In genomic region chr7:99409192-99409572, GRCh38 we compare ENCODE assay signal across 1 cellular context.
TF ChIP-seq lines count a peak whose summit lies in the region.

No MANE protein-coding gene starts in this region.

TF ChIP-seq in K562, 482 proteins besides CTCF, POLR2A, EP300 and RAD21 (continued from another document and continues in another):
- TF ChIP-seq E2F8 (IDR thresholded peaks at IDR 0.05; ENCODE audit: low read depth, partially characterized antibody) (no peak), HNRNPLL (IDR thresholded peaks at IDR 0.05; ENCODE audit: low read depth, low read length, poor library complexity, severe bottlenecking) (no peak), FOXM1 (IDR thresholded peaks at IDR 0.05; ENCODE audit: low read depth) (no peak), FOXM1 (CRISPR knock-in tag; IDR thresholded peaks at IDR 0.05; ENCODE audit: low read depth) (no peak), ATF7 (IDR thresholded peaks at IDR 0.05) (no peak), MAFF (IDR thresholded peaks at IDR 0.05; ENCODE audit: low read length) (no peak), ZNF695 (CRISPR knock-in tag; IDR thresholded peaks at IDR 0.05) (no peak), BHLHE40 (IDR thresholded peaks at IDR 0.05; ENCODE audit: low read length) (no peak), CREM (IDR thresholded peaks at IDR 0.05; ENCODE audit: low read depth) (no peak; the same call in 1 of the 2 replicates), ZKSCAN1 (IDR thresholded peaks at IDR 0.05; ENCODE audit: low read depth, low read length) (no peak), TEAD1 (CRISPR knock-in tag; IDR thresholded peaks at IDR 0.05) (no peak), ZC3H4 (CRISPR knock-in tag; IDR thresholded peaks at IDR 0.05; ENCODE audit: borderline replicate concordance) (no peak), SMARCC2 (IDR thresholded peaks at IDR 0.05; ENCODE audit: low read depth) (no peak), POLR3G (IDR thresholded peaks at IDR 0.05; ENCODE audit: extremely low read depth, insufficient read length, insufficient replicate concordance) (no peak), KLF6 (CRISPR knock-in tag; IDR thresholded peaks at IDR 0.05; ENCODE audit: borderline replicate concordance) (no peak), ZNF133 (CRISPR knock-in tag; IDR thresholded peaks at IDR 0.05) (no peak), ATF1 (CRISPR knock-in tag; IDR thresholded peaks at IDR 0.05) (no peak), ATF1 (tag; IDR thresholded peaks at IDR 0.05) (no peak), ETV1 (tag; conservative IDR thresholded peaks at IDR 0.05; ENCODE audit: low read depth) (no peak), ZNF75A (CRISPR knock-in tag; IDR thresholded peaks at IDR 0.05) (no peak), RBFOX2 (IDR thresholded peaks at IDR 0.05; ENCODE audit: low read depth, low read length) (no peak), RBM25 (IDR thresholded peaks at IDR 0.05; ENCODE audit: low read depth, low read length, severe bottlenecking) (no peak), HDGF (IDR thresholded peaks at IDR 0.05) (peak; percentile 87; the same call in 1 of the 2 replicates), SNRNP70 (optimal IDR thresholded peaks at IDR 0.05; ENCODE audit: low read depth, low read length) (no peak), ZNF197 (CRISPR knock-in tag; IDR thresholded peaks at IDR 0.05; ENCODE audit: low read depth) (no peak), SREBF1 (IDR thresholded peaks at IDR 0.05; ENCODE audit: borderline replicate concordance, low read depth, low read length) (no peak), DLX4 (CRISPR knock-in tag; IDR thresholded peaks at IDR 0.05) (no peak), CCAR2 (IDR thresholded peaks at IDR 0.05; ENCODE audit: low read depth, low read length) (no peak), MLLT1 (IDR thresholded peaks at IDR 0.05) (peak; percentile 82 to 87; a peak in 3 of 4 replicates), ID3 (CRISPR knock-in tag; IDR thresholded peaks at IDR 0.05) (no peak), ID3 (tag; IDR thresholded peaks at IDR 0.05) (no peak), ZNF347 (CRISPR knock-in tag; IDR thresholded peaks at IDR 0.05; ENCODE audit: low read depth) (no peak), PML (IDR thresholded peaks at IDR 0.05; ENCODE audit: low read length) (peak; percentile 11; the same call in 1 of the 2 replicates)
- TF ChIP-seq, protein P1, sequence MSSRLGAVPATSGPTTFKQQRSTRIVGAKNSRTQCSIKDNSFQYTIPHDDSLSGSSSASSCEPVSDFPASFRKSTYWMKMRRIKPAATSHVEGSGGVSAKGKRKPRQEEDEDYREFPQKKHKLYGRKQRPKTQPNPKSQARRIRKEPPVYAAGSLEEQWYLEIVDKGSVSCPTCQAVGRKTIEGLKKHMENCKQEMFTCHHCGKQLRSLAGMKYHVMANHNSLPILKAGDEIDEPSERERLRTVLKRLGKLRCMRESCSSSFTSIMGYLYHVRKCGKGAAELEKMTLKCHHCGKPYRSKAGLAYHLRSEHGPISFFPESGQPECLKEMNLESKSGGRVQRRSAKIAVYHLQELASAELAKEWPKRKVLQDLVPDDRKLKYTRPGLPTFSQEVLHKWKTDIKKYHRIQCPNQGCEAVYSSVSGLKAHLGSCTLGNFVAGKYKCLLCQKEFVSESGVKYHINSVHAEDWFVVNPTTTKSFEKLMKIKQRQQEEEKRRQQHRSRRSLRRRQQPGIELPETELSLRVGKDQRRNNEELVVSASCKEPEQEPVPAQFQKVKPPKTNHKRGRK (tag; IDR thresholded peaks at IDR 0.05): peak; percentile 37
- TF ChIP-seq, protein P2, sequence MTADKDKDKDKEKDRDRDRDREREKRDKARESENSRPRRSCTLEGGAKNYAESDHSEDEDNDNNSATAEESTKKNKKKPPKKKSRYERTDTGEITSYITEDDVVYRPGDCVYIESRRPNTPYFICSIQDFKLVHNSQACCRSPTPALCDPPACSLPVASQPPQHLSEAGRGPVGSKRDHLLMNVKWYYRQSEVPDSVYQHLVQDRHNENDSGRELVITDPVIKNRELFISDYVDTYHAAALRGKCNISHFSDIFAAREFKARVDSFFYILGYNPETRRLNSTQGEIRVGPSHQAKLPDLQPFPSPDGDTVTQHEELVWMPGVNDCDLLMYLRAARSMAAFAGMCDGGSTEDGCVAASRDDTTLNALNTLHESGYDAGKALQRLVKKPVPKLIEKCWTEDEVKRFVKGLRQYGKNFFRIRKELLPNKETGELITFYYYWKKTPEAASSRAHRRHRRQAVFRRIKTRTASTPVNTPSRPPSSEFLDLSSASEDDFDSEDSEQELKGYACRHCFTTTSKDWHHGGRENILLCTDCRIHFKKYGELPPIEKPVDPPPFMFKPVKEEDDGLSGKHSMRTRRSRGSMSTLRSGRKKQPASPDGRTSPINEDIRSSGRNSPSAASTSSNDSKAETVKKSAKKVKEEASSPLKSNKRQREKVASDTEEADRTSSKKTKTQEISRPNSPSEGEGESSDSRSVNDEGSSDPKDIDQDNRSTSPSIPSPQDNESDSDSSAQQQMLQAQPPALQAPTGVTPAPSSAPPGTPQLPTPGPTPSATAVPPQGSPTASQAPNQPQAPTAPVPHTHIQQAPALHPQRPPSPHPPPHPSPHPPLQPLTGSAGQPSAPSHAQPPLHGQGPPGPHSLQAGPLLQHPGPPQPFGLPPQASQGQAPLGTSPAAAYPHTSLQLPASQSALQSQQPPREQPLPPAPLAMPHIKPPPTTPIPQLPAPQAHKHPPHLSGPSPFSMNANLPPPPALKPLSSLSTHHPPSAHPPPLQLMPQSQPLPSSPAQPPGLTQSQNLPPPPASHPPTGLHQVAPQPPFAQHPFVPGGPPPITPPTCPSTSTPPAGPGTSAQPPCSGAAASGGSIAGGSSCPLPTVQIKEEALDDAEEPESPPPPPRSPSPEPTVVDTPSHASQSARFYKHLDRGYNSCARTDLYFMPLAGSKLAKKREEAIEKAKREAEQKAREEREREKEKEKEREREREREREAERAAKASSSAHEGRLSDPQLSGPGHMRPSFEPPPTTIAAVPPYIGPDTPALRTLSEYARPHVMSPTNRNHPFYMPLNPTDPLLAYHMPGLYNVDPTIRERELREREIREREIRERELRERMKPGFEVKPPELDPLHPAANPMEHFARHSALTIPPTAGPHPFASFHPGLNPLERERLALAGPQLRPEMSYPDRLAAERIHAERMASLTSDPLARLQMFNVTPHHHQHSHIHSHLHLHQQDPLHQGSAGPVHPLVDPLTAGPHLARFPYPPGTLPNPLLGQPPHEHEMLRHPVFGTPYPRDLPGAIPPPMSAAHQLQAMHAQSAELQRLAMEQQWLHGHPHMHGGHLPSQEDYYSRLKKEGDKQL (CRISPR knock-in tag; IDR thresholded peaks at IDR 0.05; ENCODE audit: borderline replicate concordance): no peak
- TF ChIP-seq, protein P3, sequence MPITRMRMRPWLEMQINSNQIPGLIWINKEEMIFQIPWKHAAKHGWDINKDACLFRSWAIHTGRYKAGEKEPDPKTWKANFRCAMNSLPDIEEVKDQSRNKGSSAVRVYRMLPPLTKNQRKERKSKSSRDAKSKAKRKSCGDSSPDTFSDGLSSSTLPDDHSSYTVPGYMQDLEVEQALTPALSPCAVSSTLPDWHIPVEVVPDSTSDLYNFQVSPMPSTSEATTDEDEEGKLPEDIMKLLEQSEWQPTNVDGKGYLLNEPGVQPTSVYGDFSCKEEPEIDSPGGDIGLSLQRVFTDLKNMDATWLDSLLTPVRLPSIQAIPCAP (CRISPR knock-in tag; IDR thresholded peaks at IDR 0.05; ENCODE audit: borderline replicate concordance): no peak
- TF ChIP-seq, protein P4, sequence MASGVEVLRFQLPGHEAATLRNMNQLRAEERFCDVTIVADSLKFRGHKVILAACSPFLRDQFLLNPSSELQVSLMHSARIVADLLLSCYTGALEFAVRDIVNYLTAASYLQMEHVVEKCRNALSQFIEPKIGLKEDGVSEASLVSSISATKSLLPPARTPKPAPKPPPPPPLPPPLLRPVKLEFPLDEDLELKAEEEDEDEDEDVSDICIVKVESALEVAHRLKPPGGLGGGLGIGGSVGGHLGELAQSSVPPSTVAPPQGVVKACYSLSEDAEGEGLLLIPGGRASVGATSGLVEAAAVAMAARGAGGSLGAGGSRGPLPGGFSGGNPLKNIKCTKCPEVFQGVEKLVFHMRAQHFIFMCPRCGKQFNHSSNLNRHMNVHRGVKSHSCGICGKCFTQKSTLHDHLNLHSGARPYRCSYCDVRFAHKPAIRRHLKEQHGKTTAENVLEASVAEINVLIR (CRISPR knock-in tag; IDR thresholded peaks at IDR 0.05): no peak
- TF ChIP-seq, protein P5, sequence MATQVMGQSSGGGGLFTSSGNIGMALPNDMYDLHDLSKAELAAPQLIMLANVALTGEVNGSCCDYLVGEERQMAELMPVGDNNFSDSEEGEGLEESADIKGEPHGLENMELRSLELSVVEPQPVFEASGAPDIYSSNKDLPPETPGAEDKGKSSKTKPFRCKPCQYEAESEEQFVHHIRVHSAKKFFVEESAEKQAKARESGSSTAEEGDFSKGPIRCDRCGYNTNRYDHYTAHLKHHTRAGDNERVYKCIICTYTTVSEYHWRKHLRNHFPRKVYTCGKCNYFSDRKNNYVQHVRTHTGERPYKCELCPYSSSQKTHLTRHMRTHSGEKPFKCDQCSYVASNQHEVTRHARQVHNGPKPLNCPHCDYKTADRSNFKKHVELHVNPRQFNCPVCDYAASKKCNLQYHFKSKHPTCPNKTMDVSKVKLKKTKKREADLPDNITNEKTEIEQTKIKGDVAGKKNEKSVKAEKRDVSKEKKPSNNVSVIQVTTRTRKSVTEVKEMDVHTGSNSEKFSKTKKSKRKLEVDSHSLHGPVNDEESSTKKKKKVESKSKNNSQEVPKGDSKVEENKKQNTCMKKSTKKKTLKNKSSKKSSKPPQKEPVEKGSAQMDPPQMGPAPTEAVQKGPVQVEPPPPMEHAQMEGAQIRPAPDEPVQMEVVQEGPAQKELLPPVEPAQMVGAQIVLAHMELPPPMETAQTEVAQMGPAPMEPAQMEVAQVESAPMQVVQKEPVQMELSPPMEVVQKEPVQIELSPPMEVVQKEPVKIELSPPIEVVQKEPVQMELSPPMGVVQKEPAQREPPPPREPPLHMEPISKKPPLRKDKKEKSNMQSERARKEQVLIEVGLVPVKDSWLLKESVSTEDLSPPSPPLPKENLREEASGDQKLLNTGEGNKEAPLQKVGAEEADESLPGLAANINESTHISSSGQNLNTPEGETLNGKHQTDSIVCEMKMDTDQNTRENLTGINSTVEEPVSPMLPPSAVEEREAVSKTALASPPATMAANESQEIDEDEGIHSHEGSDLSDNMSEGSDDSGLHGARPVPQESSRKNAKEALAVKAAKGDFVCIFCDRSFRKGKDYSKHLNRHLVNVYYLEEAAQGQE (CRISPR knock-in tag; IDR thresholded peaks at IDR 0.05; ENCODE audit: low read depth): no peak
- TF ChIP-seq, protein P6, sequence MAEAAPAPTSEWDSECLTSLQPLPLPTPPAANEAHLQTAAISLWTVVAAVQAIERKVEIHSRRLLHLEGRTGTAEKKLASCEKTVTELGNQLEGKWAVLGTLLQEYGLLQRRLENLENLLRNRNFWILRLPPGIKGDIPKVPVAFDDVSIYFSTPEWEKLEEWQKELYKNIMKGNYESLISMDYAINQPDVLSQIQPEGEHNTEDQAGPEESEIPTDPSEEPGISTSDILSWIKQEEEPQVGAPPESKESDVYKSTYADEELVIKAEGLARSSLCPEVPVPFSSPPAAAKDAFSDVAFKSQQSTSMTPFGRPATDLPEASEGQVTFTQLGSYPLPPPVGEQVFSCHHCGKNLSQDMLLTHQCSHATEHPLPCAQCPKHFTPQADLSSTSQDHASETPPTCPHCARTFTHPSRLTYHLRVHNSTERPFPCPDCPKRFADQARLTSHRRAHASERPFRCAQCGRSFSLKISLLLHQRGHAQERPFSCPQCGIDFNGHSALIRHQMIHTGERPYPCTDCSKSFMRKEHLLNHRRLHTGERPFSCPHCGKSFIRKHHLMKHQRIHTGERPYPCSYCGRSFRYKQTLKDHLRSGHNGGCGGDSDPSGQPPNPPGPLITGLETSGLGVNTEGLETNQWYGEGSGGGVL (CRISPR knock-in tag; IDR thresholded peaks at IDR 0.05): no peak
